Comparison of ENCODE assay signal across 21 cellular contexts in genomic region chr6:26324295-26324727, GRCh38.
"Had no signal": no experiment of that assay in that cellular context is flagged by ENCODE, and none has a peak within 500 bp of the region (broad histone marks: within the 10 kb centered on the region; RNA-seq: fewer than 3 reads in every experiment).

No MANE protein-coding gene starts in this region.

- H3K9ac ChIP-seq: SK-N-SH had no signal

- H3K36me3 Mint-ChIP-seq: IgD-negative memory B cell, T-cell had no signal

- H3K4me2 ChIP-seq: SK-N-SH had no signal

- DNase-seq: KBM-7, MV-4-11, NCI-H1048, NCI-H1105, NCI-H1417, NCI-H1436 treated with DMSO at 0.1 percent for 48 hours, NCI-H1694, NCI-H187 treated with DMSO at 0.1 percent for 48 hours, NCI-H2029 treated with DMSO at 0.1 percent for 48 hours, NCI-H2171 treated with DMSO at 0.1 percent for 48 hours, NCI-H2227 treated with DMSO at 0.1 percent for 48 hours, NCI-H526 treated with DMSO at 0.1 percent for 48 hours, NCI-H748 treated with DMSO at 0.1 percent for 48 hours, RPMI8226, SK-N-SH, SW 1271, T-cell had no signal

- FAIRE-seq: HTR-8/SVneo, RCC 7860 had no signal

- H3K27ac ChIP-seq: HL-60 had no signal

- H3K4me3 Mint-ChIP-seq: T-cell had no signal

- H3K9me3 ChIP-seq: SK-N-SH had no signal

- ATAC-seq: T-cell had no signal
